ENCODE assay signal across 1 cellular context in the genomic region with DNA sequence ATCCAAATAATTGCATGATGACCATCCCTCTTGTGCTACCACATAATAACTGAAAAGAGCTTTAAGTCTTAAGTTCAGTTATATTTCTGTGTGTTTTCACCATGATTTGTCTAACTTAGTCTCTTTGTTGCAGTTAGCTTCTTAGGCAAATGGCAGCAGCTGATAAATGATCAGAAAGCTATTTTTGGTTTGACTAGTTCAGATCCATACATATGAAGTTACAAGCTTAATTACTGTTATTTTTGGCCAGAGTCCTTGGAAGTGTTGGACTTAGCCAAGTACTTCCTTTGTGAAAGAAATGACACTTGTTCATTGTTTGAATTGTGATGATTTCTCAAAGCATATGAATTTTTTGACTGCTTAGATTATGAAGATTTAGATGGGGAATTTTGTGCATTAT.
TF ChIP-seq lines count a peak whose summit lies in the region.

No MANE protein-coding gene starts in this region.

TF ChIP-seq in GM12878, 131 proteins besides CTCF, POLR2A, EP300 and RAD21 (continued from another document):
- TF ChIP-seq, protein P1, sequence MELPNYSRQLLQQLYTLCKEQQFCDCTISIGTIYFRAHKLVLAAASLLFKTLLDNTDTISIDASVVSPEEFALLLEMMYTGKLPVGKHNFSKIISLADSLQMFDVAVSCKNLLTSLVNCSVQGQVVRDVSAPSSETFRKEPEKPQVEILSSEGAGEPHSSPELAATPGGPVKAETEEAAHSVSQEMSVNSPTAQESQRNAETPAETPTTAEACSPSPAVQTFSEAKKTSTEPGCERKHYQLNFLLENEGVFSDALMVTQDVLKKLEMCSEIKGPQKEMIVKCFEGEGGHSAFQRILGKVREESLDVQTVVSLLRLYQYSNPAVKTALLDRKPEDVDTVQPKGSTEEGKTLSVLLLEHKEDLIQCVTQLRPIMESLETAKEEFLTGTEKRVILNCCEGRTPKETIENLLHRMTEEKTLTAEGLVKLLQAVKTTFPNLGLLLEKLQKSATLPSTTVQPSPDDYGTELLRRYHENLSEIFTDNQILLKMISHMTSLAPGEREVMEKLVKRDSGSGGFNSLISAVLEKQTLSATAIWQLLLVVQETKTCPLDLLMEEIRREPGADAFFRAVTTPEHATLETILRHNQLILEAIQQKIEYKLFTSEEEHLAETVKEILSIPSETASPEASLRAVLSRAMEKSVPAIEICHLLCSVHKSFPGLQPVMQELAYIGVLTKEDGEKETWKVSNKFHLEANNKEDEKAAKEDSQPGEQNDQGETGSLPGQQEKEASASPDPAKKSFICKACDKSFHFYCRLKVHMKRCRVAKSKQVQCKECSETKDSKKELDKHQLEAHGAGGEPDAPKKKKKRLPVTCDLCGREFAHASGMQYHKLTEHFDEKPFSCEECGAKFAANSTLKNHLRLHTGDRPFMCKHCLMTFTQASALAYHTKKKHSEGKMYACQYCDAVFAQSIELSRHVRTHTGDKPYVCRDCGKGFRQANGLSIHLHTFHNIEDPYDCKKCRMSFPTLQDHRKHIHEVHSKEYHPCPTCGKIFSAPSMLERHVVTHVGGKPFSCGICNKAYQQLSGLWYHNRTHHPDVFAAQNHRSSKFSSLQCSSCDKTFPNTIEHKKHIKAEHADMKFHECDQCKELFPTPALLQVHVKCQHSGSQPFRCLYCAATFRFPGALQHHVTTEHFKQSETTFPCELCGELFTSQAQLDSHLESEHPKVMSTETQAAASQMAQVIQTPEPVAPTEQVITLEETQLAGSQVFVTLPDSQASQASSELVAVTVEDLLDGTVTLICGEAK (IDR thresholded peaks at IDR 0.05; ENCODE audit: borderline replicate concordance), result no peak
- TF ChIP-seq CREB1 (IDR thresholded peaks at IDR 0.05; ENCODE audit: low read depth) (no peak), POLR2AphosphoS2 (IDR thresholded peaks at IDR 0.05; ENCODE audit: low read depth, low read length) (no peak), PAX5 (IDR thresholded peaks at IDR 0.05; ENCODE audit: borderline replicate concordance, low read depth, low read length) (no peak), SIX5 (IDR thresholded peaks at IDR 0.05; ENCODE audit: low read depth, low read length, severe bottlenecking) (no peak), RUNX3 (IDR thresholded peaks at IDR 0.05; ENCODE audit: low read length) (no peak), ATF7 (IDR thresholded peaks at IDR 0.05; ENCODE audit: low read depth) (no peak), POLR2AphosphoS5 (IDR thresholded peaks at IDR 0.05; ENCODE audit: low read length) (no peak), SREBF2 (IDR thresholded peaks at IDR 0.05; ENCODE audit: low read length) (no peak)
- TF ChIP-seq, protein P2, sequence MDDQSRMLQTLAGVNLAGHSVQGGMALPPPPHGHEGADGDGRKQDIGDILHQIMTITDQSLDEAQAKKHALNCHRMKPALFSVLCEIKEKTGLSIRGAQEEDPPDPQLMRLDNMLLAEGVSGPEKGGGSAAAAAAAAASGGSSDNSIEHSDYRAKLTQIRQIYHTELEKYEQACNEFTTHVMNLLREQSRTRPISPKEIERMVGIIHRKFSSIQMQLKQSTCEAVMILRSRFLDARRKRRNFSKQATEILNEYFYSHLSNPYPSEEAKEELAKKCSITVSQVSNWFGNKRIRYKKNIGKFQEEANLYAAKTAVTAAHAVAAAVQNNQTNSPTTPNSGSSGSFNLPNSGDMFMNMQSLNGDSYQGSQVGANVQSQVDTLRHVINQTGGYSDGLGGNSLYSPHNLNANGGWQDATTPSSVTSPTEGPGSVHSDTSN (IDR thresholded peaks at IDR 0.05; ENCODE audit: insufficient replicate concordance, low read depth, low read length), result no peak
- TF ChIP-seq, protein P3, sequence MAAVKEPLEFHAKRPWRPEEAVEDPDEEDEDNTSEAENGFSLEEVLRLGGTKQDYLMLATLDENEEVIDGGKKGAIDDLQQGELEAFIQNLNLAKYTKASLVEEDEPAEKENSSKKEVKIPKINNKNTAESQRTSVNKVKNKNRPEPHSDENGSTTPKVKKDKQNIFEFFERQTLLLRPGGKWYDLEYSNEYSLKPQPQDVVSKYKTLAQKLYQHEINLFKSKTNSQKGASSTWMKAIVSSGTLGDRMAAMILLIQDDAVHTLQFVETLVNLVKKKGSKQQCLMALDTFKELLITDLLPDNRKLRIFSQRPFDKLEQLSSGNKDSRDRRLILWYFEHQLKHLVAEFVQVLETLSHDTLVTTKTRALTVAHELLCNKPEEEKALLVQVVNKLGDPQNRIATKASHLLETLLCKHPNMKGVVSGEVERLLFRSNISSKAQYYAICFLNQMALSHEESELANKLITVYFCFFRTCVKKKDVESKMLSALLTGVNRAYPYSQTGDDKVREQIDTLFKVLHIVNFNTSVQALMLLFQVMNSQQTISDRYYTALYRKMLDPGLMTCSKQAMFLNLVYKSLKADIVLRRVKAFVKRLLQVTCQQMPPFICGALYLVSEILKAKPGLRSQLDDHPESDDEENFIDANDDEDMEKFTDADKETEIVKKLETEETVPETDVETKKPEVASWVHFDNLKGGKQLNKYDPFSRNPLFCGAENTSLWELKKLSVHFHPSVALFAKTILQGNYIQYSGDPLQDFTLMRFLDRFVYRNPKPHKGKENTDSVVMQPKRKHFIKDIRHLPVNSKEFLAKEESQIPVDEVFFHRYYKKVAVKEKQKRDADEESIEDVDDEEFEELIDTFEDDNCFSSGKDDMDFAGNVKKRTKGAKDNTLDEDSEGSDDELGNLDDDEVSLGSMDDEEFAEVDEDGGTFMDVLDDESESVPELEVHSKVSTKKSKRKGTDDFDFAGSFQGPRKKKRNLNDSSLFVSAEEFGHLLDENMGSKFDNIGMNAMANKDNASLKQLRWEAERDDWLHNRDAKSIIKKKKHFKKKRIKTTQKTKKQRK (IDR thresholded peaks at IDR 0.05; ENCODE audit: low read depth, low read length), result no peak
- TF ChIP-seq, protein P4, sequence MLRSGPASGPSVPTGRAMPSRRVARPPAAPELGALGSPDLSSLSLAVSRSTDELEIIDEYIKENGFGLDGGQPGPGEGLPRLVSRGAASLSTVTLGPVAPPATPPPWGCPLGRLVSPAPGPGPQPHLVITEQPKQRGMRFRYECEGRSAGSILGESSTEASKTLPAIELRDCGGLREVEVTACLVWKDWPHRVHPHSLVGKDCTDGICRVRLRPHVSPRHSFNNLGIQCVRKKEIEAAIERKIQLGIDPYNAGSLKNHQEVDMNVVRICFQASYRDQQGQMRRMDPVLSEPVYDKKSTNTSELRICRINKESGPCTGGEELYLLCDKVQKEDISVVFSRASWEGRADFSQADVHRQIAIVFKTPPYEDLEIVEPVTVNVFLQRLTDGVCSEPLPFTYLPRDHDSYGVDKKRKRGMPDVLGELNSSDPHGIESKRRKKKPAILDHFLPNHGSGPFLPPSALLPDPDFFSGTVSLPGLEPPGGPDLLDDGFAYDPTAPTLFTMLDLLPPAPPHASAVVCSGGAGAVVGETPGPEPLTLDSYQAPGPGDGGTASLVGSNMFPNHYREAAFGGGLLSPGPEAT (IDR thresholded peaks at IDR 0.05; ENCODE audit: low read depth), result no peak
- TF ChIP-seq, protein P5, sequence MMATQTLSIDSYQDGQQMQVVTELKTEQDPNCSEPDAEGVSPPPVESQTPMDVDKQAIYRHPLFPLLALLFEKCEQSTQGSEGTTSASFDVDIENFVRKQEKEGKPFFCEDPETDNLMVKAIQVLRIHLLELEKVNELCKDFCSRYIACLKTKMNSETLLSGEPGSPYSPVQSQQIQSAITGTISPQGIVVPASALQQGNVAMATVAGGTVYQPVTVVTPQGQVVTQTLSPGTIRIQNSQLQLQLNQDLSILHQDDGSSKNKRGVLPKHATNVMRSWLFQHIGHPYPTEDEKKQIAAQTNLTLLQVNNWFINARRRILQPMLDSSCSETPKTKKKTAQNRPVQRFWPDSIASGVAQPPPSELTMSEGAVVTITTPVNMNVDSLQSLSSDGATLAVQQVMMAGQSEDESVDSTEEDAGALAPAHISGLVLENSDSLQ (IDR thresholded peaks at IDR 0.05), result no peak
- TF ChIP-seq, protein P6, sequence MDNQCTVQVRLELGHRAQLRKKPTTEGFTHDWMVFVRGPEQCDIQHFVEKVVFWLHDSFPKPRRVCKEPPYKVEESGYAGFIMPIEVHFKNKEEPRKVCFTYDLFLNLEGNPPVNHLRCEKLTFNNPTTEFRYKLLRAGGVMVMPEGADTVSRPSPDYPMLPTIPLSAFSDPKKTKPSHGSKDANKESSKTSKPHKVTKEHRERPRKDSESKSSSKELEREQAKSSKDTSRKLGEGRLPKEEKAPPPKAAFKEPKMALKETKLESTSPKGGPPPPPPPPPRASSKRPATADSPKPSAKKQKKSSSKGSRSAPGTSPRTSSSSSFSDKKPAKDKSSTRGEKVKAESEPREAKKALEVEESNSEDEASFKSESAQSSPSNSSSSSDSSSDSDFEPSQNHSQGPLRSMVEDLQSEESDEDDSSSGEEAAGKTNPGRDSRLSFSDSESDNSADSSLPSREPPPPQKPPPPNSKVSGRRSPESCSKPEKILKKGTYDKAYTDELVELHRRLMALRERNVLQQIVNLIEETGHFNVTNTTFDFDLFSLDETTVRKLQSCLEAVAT (IDR thresholded peaks at IDR 0.05), result no peak
- TF ChIP-seq, protein P7, sequence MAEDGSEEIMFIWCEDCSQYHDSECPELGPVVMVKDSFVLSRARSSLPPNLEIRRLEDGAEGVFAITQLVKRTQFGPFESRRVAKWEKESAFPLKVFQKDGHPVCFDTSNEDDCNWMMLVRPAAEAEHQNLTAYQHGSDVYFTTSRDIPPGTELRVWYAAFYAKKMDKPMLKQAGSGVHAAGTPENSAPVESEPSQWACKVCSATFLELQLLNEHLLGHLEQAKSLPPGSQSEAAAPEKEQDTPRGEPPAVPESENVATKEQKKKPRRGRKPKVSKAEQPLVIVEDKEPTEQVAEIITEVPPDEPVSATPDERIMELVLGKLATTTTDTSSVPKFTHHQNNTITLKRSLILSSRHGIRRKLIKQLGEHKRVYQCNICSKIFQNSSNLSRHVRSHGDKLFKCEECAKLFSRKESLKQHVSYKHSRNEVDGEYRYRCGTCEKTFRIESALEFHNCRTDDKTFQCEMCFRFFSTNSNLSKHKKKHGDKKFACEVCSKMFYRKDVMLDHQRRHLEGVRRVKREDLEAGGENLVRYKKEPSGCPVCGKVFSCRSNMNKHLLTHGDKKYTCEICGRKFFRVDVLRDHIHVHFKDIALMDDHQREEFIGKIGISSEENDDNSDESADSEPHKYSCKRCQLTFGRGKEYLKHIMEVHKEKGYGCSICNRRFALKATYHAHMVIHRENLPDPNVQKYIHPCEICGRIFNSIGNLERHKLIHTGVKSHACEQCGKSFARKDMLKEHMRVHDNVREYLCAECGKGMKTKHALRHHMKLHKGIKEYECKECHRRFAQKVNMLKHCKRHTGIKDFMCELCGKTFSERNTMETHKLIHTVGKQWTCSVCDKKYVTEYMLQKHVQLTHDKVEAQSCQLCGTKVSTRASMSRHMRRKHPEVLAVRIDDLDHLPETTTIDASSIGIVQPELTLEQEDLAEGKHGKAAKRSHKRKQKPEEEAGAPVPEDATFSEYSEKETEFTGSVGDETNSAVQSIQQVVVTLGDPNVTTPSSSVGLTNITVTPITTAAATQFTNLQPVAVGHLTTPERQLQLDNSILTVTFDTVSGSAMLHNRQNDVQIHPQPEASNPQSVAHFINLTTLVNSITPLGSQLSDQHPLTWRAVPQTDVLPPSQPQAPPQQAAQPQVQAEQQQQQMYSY (CRISPR knock-in tag; IDR thresholded peaks at IDR 0.05), result no peak
